Comparison of ENCODE assay signal across 8 cellular contexts in the genomic region with DNA sequence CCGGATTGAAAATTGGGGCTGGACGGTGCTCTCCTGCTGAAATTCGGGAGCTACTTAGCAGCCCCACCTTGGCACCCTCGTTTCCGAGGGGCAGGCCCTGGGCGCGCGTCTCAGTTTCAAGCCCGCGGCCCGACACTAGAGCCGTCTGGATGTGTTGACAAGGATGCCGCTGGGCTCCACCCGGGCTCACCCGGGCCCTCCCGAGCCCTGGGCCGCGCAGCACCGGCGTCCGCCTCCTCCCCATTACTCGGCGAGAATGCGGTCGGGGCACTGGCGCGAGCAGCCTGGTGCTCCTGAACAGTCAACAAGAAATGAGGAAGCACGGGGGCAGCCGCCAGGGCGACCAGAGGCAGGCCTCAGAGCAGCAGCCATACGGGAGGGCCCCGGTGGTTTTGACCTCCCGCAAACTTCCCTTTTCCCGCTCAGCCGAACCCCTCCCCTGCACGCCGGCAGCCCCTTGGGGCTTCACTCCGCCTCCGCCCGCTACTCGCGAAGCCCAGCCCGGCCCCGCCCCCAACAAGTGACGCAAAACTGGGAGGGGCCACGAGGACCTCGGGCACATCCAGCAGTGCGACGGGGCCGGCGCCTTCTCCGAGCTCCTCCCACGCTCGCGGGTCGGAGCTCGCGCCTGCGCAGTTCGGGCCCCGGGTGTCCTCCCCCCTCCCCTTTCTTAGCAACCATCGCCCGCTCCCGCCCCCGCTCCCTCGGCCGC. TPM values are rescaled to one million over a fixed set of nuclear protein-coding genes. Genes with fewer than 3 reads are reported as not detected.
A peak's percentile ranks its signal among the peaks of the same experiment; 100 is the strongest.
DNase-seq lines count a peak whose midpoint lies in the region; ATAC-seq, FAIRE-seq and TF ChIP-seq lines count a peak whose summit lies in the region.

No MANE protein-coding gene starts in this region.

- no peak for FAIRE-seq in bronchial epithelial cell (lab: Jason Lieb, UNC)

- peaks cover 0 to 11% (median 2%) of the 10 kb centered on the region in 6 donors for H3K9me3 Mint-ChIP-seq in immature natural killer cell

- H3K36me3 Mint-ChIP-seq in immature natural killer cell, result peaks cover 0 to 12% (median 11%) of the 10 kb centered on the region in 3 donors

- H3K4me1 Mint-ChIP-seq in immature natural killer cell, result peaks cover 52% of the 10 kb centered on the region in 2 donors

- H3K4me3 ChIP-seq in WI38 (ENCODE audit: low read depth, low read length), result peak overlapping the region; percentile 52
- H3K4me3 ChIP-seq in bronchial epithelial cell (ENCODE audit: low read depth, low read length), result peak overlapping the region; percentile 79

- H3K36me3 ChIP-seq in bronchial epithelial cell (ENCODE audit: control insufficient read depth, insufficient read depth, low read length), result peaks cover 7% of the 10 kb centered on the region

- TF ChIP-seq CTCF in WI38 (IDR thresholded peaks at IDR 0.05; ENCODE audit: low read depth, low read length) (no peak), bronchial epithelial cell (IDR thresholded peaks at IDR 0.05; ENCODE audit: insufficient read depth, low read length, severe bottlenecking) (no peak)

- H3K27ac Mint-ChIP-seq in immature natural killer cell, result peak overlapping the region; percentile 90 to 96 (median 94)

- peak overlapping the region; percentile 77 to 81 (median 80) for H3K4me3 Mint-ChIP-seq in immature natural killer cell

- H3K27me3 Mint-ChIP-seq in immature natural killer cell (ENCODE audit: low read depth in 3 of 3), result peaks cover 11 to 17% (median 13%) of the 10 kb centered on the region in 3 donors

- DNase-seq in AG08395 (ENCODE audit: low spot score) (peak; percentile 100), NCI-H2196 treated with DMSO at 0.1 percent for 48 hours (lab: John Stamatoyannopoulos, UW; ENCODE audit: unreplicated experiment) (peak; percentile 99), bronchial epithelial cell (ENCODE audit: low read depth) (peak; percentile 83), immature natural killer cell (peak; percentile 99 to 100 (median 100)), smooth muscle cell of the brain vasculature (ENCODE audit: low read depth, low spot score) (peak; percentile 97)

- ATAC-seq in GM18873 (IDR thresholded peaks at IDR 0.05; ENCODE audit: low FRiP score, unreplicated experiment) (peak; percentile 71), HG03135 (IDR thresholded peaks at IDR 0.05; ENCODE audit: unreplicated experiment) (peak; percentile 82)

- no peaks in the 10 kb centered on the region for H3K27me3 ChIP-seq in bronchial epithelial cell (ENCODE audit: control insufficient read depth, insufficient read depth, low read length)

RNA-seq across cellular contexts. Expression of gene SEC14L1, which starts 0.4 kb away (rescaled TPM):
- 21.6 and 25.3 TPM in 2 replicates for total RNA-seq in bronchial epithelial cell
- 10 to 100 TPM; 14.8 to 25.6 (median 19.4) TPM for polyA plus RNA-seq in immature natural killer cell

Comparison
In these comparisons a context has a peak if more than half of its experiments do, and no peak if none do; other contexts are left out.
1. Peak in every context shown above with its lines: DNase-seq, ATAC-seq and H3K4me3 ChIP-seq.